ENCODE assay signal across 8 cellular contexts in genomic region chr1:158149175-158149574, GRCh38. TPM values are rescaled to one million over a fixed set of nuclear protein-coding genes. Genes with fewer than 3 reads are reported as not detected.
DNase-seq lines count a peak whose midpoint lies in the region; ATAC-seq and TF ChIP-seq lines count a peak whose summit lies in the region.

No MANE protein-coding gene starts in this region.

- H3K4me1 Mint-ChIP-seq in activated CD8-positive, alpha-beta memory T cell treated with anti-CD3 and anti-CD28 coated beads, Interleukin-2, amount 10 ng/mL, durations not matched to agents 7 days and 5 days: peaks cover 18% of the 10 kb centered on the region

- H3K36me3 Mint-ChIP-seq in activated CD8-positive, alpha-beta memory T cell treated with anti-CD3 and anti-CD28 coated beads, Interleukin-2, amount 10 ng/mL, durations not matched to agents 7 days and 5 days: no peaks in the 10 kb centered on the region

- H3K27me3 Mint-ChIP-seq in activated CD8-positive, alpha-beta memory T cell treated with anti-CD3 and anti-CD28 coated beads, Interleukin-2, amount 10 ng/mL, durations not matched to agents 7 days and 5 days: peaks cover 13% of the 10 kb centered on the region

- H3K27ac Mint-ChIP-seq in activated CD8-positive, alpha-beta memory T cell treated with anti-CD3 and anti-CD28 coated beads, Interleukin-2, amount 10 ng/mL, durations not matched to agents 7 days and 5 days: peak overlapping the region; percentile 79

- DNase-seq in H7: peak; percentile 11
- DNase-seq in activated CD8-positive, alpha-beta memory T cell treated with anti-CD3 and anti-CD28 coated beads, Interleukin-2, amount 10 ng/mL, durations not matched to agents 7 days and 5 days: no peak
- DNase-seq in cardiac muscle cell (ENCODE audit: low read depth in 1 of 2, low spot score in 1 of 2): no peak
- DNase-seq in activated gamma-delta T cell (lab: John Stamatoyannopoulos, UW): no peak
- DNase-seq in NCI-H2107 (lab: John Stamatoyannopoulos, UW): no peak

- H3K4me3 ChIP-seq in H7 (ENCODE audit: insufficient read depth, low read depth, low read length): peak overlapping the region; percentile 28
- H3K4me3 ChIP-seq in cardiac muscle cell: peak overlapping the region; percentile 25
- peak overlapping the region; percentile 22 to 44 (median 28) for H3K4me3 ChIP-seq in skin epidermis

- H3K27ac ChIP-seq in cardiac muscle cell: no peak overlapping the region
- peak overlapping the region in 20 of 21 experiments; percentile 2 to 82 (median 48) for H3K27ac ChIP-seq in skin epidermis

- CTCF ChIA-PET in activated CD8-positive, alpha-beta memory T cell treated with anti-CD3 and anti-CD28 coated beads, Interleukin-2, amount 10 ng/mL, durations not matched to agents 7 days and 5 days (lab: Charles Lee): interaction anchor here (1.1 kb wide), 1 partner anchor 55 kb away, joined by 4 read pairs; no protein-coding TSS in a partner anchor

- no peaks in the 10 kb centered on the region for H3K9me3 ChIP-seq in cardiac muscle cell (ENCODE audit: low read depth)

- H3K9me3 Mint-ChIP-seq in activated CD8-positive, alpha-beta memory T cell treated with anti-CD3 and anti-CD28 coated beads, Interleukin-2, amount 10 ng/mL, durations not matched to agents 7 days and 5 days (ENCODE audit: low read depth): no peaks in the 10 kb centered on the region

- no peak for ATAC-seq in activated CD8-positive, alpha-beta memory T cell treated with anti-CD3 and anti-CD28 coated beads, Interleukin-2, amount 10 ng/mL, durations not matched to agents 7 days and 5 days
- ATAC-seq in HG02938 (IDR thresholded peaks at IDR 0.05; ENCODE audit: unreplicated experiment) (no peak), HG02852 (IDR thresholded peaks at IDR 0.05; ENCODE audit: unreplicated experiment) (no peak)

- H3K4me1 ChIP-seq in cardiac muscle cell (ENCODE audit: low read depth): no peaks in the 10 kb centered on the region

- TF ChIP-seq CTCF in cardiac muscle cell (IDR thresholded peaks at IDR 0.05; ENCODE audit: low read depth, low read length): no peak

- H3K27me3 ChIP-seq in H7 (ENCODE audit: control insufficient read depth, insufficient read depth, low read length) (peaks cover 3% of the 10 kb centered on the region), cardiac muscle cell (peaks cover 3% of the 10 kb centered on the region)

- peak overlapping the region; percentile 83 for H3K4me3 Mint-ChIP-seq in activated CD8-positive, alpha-beta memory T cell treated with anti-CD3 and anti-CD28 coated beads, Interleukin-2, amount 10 ng/mL, durations not matched to agents 7 days and 5 days

- H3K36me3 ChIP-seq in H7 (replicated peaks; ENCODE audit: control insufficient read depth, insufficient read depth, low read length): no peaks in the 10 kb centered on the region
- no peaks in the 10 kb centered on the region for H3K36me3 ChIP-seq in cardiac muscle cell

RNA-seq across cellular contexts. Expression of gene CD1D, which starts 31.5 kb away (rescaled TPM):
- 5.9 and 6.4 TPM in 2 replicates for total RNA-seq in H7 (2014; rRNA removed; shearing (Covaris generic))
- total RNA-seq in activated CD8-positive, alpha-beta memory T cell treated with anti-CD3 and anti-CD28 coated beads, Interleukin-2, amount 10 ng/mL, durations not matched to agents 7 days and 5 days: not detected
- 4.6 and 5.4 TPM in 2 replicates for total RNA-seq in cardiac muscle cell
- 6.3 and 8.2 TPM in 2 replicates for polyA plus RNA-seq in cardiac muscle cell
